11 cellular contexts compared by ENCODE assay signal in genomic region chr9:68896495-68896894, GRCh38.
DNase-seq lines count a peak whose midpoint lies in the region; ATAC-seq and TF ChIP-seq lines count a peak whose summit lies in the region.
"Had no signal": no experiment of that assay in that cellular context is flagged by ENCODE, and none has a peak within 500 bp of the region (broad histone marks: within the 10 kb centered on the region; RNA-seq: fewer than 3 reads in every experiment).

No MANE protein-coding gene starts in this region.

- H3K4me1 Mint-ChIP-seq in activated T-helper 2 cell treated with anti-CD3 and anti-CD28 coated beads, Interferon-gamma antibody, Interleukin-2, Interleukin-4, amounts not matched to agents 10 μg/mL and 5 μg/mL and 100 μg/mL, durations not matched to agents 14 hours and 24 hours and 36 hours (ENCODE audit: low read depth), result peaks cover 57% of the 10 kb centered on the region
- H3K4me1 Mint-ChIP-seq in nephron (peaks cover 48% of the 10 kb centered on the region), HFFc6 (ENCODE audit: low read depth) (no peaks in the 10 kb centered on the region)

- H3K4me3 Mint-ChIP-seq in activated T-helper 2 cell treated with anti-CD3 and anti-CD28 coated beads, Interferon-gamma antibody, Interleukin-2, Interleukin-4, amounts not matched to agents 10 μg/mL and 5 μg/mL and 100 μg/mL, durations not matched to agents 14 hours and 24 hours and 36 hours (ENCODE audit: low read depth), result peak overlapping the region; percentile 78
- H3K4me3 Mint-ChIP-seq in nephron (no peak overlapping the region), HFFc6 (no peak overlapping the region)

- peak overlapping the region; percentile 94 for H3K27ac Mint-ChIP-seq in activated T-helper 2 cell treated with anti-CD3 and anti-CD28 coated beads, Interferon-gamma antibody, Interleukin-2, Interleukin-4, amounts not matched to agents 10 μg/mL and 5 μg/mL and 100 μg/mL, durations not matched to agents 14 hours and 24 hours and 36 hours
- H3K27ac Mint-ChIP-seq in nephron (peak overlapping the region; percentile 12 to 87 (median 51)), HFFc6 (no peak overlapping the region)

- intact Hi-C loops in activated T-helper 2 cell treated with anti-CD3 and anti-CD28 coated beads, Interferon-gamma antibody, Interleukin-2, Interleukin-4, amounts not matched to agents 10 μg/mL and 5 μg/mL and 100 μg/mL, durations not matched to agents 14 hours and 24 hours and 36 hours (cut with micrococcal nuclease), result loop anchor here (1.0 to 5.0 kb wide), 6 partner anchors 8 to 134 kb away; no protein-coding TSS in a partner anchor

- DNase-seq in activated T-helper 2 cell treated with anti-CD3 and anti-CD28 coated beads, Interferon-gamma antibody, Interleukin-2, Interleukin-4, amounts not matched to agents 10 μg/mL and 5 μg/mL and 100 μg/mL, durations not matched to agents 14 hours and 24 hours and 36 hours (ENCODE audit: low spot score), result no peak
- no peak for DNase-seq in NOMO-1 treated with DMSO at 0.1 percent for 48 hours (lab: John Stamatoyannopoulos, UW; ENCODE audit: unreplicated experiment)
- no peak for DNase-seq in NCI-H1092 treated with DMSO at 0.1 percent for 48 hours (lab: John Stamatoyannopoulos, UW)
- DNase-seq in HFFc6, result no peak
- no peak for DNase-seq in NCI-H226
- DNase-seq: left lung; small intestine; stimulated activated naive CD4-positive, alpha-beta T cell treated with Interleukin-2 at 50 U/mL for 16 hours had no signal

- no peak for TF ChIP-seq CTCF in nephron (IDR thresholded peaks at IDR 0.05; ENCODE audit: unreplicated experiment in 3 of 3)
- no peak for TF ChIP-seq CTCF in HFFc6 (IDR thresholded peaks at IDR 0.05)

- peak; percentile 10 for ATAC-seq in GM18498 (IDR thresholded peaks at IDR 0.05; ENCODE audit: unreplicated experiment)
- ATAC-seq in HG02610 (IDR thresholded peaks at IDR 0.05; ENCODE audit: unreplicated experiment), result peak; percentile 15
- ATAC-seq: left lung had no signal

- no peaks in the 10 kb centered on the region for H3K27me3 Mint-ChIP-seq in activated T-helper 2 cell treated with anti-CD3 and anti-CD28 coated beads, Interferon-gamma antibody, Interleukin-2, Interleukin-4, amounts not matched to agents 10 μg/mL and 5 μg/mL and 100 μg/mL, durations not matched to agents 14 hours and 24 hours and 36 hours (ENCODE audit: low read depth)
- no peaks in the 10 kb centered on the region for H3K27me3 Mint-ChIP-seq in nephron (ENCODE audit: low read depth)
- H3K27me3 Mint-ChIP-seq in HFFc6 (ENCODE audit: insufficient read depth), result no peaks in the 10 kb centered on the region; the same call in 1 of the 2 replicates

- peaks cover 73% of the 10 kb centered on the region for H3K36me3 Mint-ChIP-seq in activated T-helper 2 cell treated with anti-CD3 and anti-CD28 coated beads, Interferon-gamma antibody, Interleukin-2, Interleukin-4, amounts not matched to agents 10 μg/mL and 5 μg/mL and 100 μg/mL, durations not matched to agents 14 hours and 24 hours and 36 hours (ENCODE audit: low read depth)
- H3K36me3 Mint-ChIP-seq in nephron (ENCODE audit: low read depth) (no peaks in the 10 kb centered on the region), HFFc6 (ENCODE audit: low read depth) (no peaks in the 10 kb centered on the region)

- H3K9me3 Mint-ChIP-seq in activated T-helper 2 cell treated with anti-CD3 and anti-CD28 coated beads, Interferon-gamma antibody, Interleukin-2, Interleukin-4, amounts not matched to agents 10 μg/mL and 5 μg/mL and 100 μg/mL, durations not matched to agents 14 hours and 24 hours and 36 hours, result no peaks in the 10 kb centered on the region
- H3K9me3 Mint-ChIP-seq in nephron (no peaks in the 10 kb centered on the region), HFFc6 (no peaks in the 10 kb centered on the region)
